22 cellular contexts compared by ENCODE assay signal in the genomic region with DNA sequence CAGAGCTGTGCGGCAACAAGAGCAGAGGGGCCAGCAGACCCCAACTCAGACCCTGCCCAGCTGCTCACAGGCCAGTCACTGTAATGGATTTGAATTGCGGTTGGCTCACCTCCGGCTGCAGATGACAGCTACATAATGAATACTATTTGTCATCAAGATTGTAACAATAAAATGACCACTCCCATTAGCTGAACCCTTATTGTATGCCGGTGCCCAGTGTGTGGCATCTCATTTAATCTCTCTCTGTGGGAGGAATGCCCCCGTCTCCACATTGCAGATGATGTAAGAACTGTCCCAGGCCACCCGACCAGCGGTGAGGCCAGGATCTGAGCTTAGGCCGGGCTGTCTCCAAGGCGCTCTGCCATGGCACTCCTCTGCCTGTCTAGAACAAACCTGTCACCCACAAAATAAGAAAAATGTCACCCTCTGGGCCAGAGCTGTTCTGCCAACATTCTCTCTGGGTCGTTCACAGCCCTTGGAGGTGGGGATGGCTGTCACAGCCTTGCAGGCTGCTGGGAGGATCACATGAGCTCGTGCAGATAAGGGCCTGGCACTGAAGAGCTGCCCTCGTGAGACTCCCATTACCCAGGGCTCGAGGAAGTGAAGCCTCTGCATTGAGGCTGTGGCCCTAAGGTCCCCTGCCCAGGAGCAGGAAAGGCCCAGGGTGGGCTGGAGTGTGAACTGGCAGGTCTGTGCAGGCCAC. TPM values are rescaled to one million over a fixed set of nuclear protein-coding genes. Genes with fewer than 3 reads are reported as not detected.
DNase-seq lines count a peak whose midpoint lies in the region; ATAC-seq and TF ChIP-seq lines count a peak whose summit lies in the region.
"Had no signal": no experiment of that assay in that cellular context is flagged by ENCODE, and none has a peak within 500 bp of the region (broad histone marks: within the 10 kb centered on the region; RNA-seq: fewer than 3 reads in every experiment).

No MANE protein-coding gene starts in this region.

- DNase-seq in CD8-positive, alpha-beta memory T cell: no peak
- no peak for DNase-seq in WTC11 (ENCODE audit: low spot score)
- DNase-seq in cardiac muscle cell (ENCODE audit: low read depth in 1 of 2, low spot score in 1 of 2): peak in 1 of 2 donors; percentile 59
- no peak for DNase-seq in neuronal stem cell (ENCODE audit: low spot score)
- DNase-seq: activated CD4-positive, alpha-beta T cell treated with anti-CD3 and anti-CD28 coated beads, Interleukin-2, amount 50 U/mL, for 48 hours; activated naive CD4-positive, alpha-beta T cell; activated T-cell treated with anti-CD3 and anti-CD28 coated beads for 4 hours; left colon; midbrain; NCI-H187 treated with DMSO at 0.1 percent for 48 hours; NCI-H345; stimulated activated CD4-positive, alpha-beta T cell treated with anti-CD3 and anti-CD28 coated beads, Interleukin-12 subunit alpha, Interleukin-12 subunit beta, amount 100 ng/mL, for 4 hours; stimulated activated CD8-positive, alpha-beta memory T cell treated with anti-CD3 and anti-CD28 coated beads, Interleukin-4, amount 100 ng/mL, for 48 hours; uterus had no signal

- no peaks in the 10 kb centered on the region for H3K9me3 Mint-ChIP-seq in CD8-positive, alpha-beta memory T cell
- H3K9me3 Mint-ChIP-seq in WTC11: no peaks in the 10 kb centered on the region

- H3K36me3 ChIP-seq in CD8-positive, alpha-beta memory T cell (ENCODE audit: insufficient read depth, low read length): peaks cover 26% of the 10 kb centered on the region
- H3K36me3 ChIP-seq in cardiac muscle cell: peaks cover 3% of the 10 kb centered on the region
- peaks cover 2 to 47% of the 10 kb centered on the region in 2 donors for H3K36me3 ChIP-seq in neuronal stem cell (replicated peaks in 1 of 2; ENCODE audit: control insufficient read depth in 2 of 2, insufficient read depth in 2 of 2, low read length in 2 of 2)
- H3K36me3 ChIP-seq: uterus had no signal

- H2BK12ac ChIP-seq in neuronal stem cell (ENCODE audit: low read length): no peak overlapping the region

- no peak overlapping the region for H3K4me3 Mint-ChIP-seq in CD8-positive, alpha-beta memory T cell
- H3K4me3 Mint-ChIP-seq in WTC11: no peak overlapping the region

- H3K4me1 Mint-ChIP-seq in CD8-positive, alpha-beta memory T cell: no peaks in the 10 kb centered on the region
- H3K4me1 Mint-ChIP-seq in WTC11: peaks cover 14% of the 10 kb centered on the region

- H3K18ac ChIP-seq in neuronal stem cell (ENCODE audit: low read length): peak overlapping the region; percentile 12

- H3K23ac ChIP-seq in neuronal stem cell (ENCODE audit: low read depth, low read length, poor library complexity): no peak overlapping the region

- H3K4ac ChIP-seq in neuronal stem cell (ENCODE audit: low read length): no peak overlapping the region

- no CpG with 5 or more reads among the region's 13 CpGs for WGBS in neuronal stem cell (ENCODE audit: extremely low coverage in 2 of 2, insufficient read length in 2 of 2, insufficient replicate concordance in 1 of 2), 2 donors

- no peak overlapping the region for H2BK120ac ChIP-seq in neuronal stem cell (ENCODE audit: low read depth, low read length)

- H3K4me3 ChIP-seq in CD8-positive, alpha-beta memory T cell (ENCODE audit: low read length): no peak overlapping the region
- H3K4me3 ChIP-seq in cardiac muscle cell (no peak overlapping the region), neuronal stem cell (ENCODE audit: low read length in 2 of 2) (no peak overlapping the region)
- H3K4me3 ChIP-seq: A549; BLaER1 treated with 17β-estradiol and CSF1 and Interleukin-3, amounts not matched to agents 10 nM and 100 nM; uterus had no signal

- H2AFZ ChIP-seq in neuronal stem cell (ENCODE audit: low read length): peak overlapping the region; percentile 67

- no peaks in the 10 kb centered on the region for H3K27me3 ChIP-seq in CD8-positive, alpha-beta memory T cell (ENCODE audit: insufficient read depth, low read length, poor library complexity, severe bottlenecking)
- no peaks in the 10 kb centered on the region for H3K27me3 ChIP-seq in cardiac muscle cell
- no peaks in the 10 kb centered on the region for H3K27me3 ChIP-seq in neuronal stem cell (ENCODE audit: control insufficient read depth in 3 of 3, insufficient read depth in 3 of 3, low read depth in 1 of 3, low read length in 3 of 3)
- H3K27me3 ChIP-seq: BLaER1 treated with 17β-estradiol and CSF1 and Interleukin-3, amounts not matched to agents 10 nM and 100 nM; uterus had no signal

- peak overlapping the region in 5 of 8 donors; percentile 8 to 86 (median 66) for H3K27ac Mint-ChIP-seq in CD8-positive, alpha-beta memory T cell
- H3K27ac Mint-ChIP-seq in WTC11: peak overlapping the region; percentile 52; the same call in 1 of the 2 replicates

- no peak overlapping the region for H2AK5ac ChIP-seq in neuronal stem cell (ENCODE audit: low read depth, low read length)

- peak overlapping the region; percentile 30 for H2BK5ac ChIP-seq in neuronal stem cell (ENCODE audit: low read length)

- CTCF ChIA-PET in CD8-positive, alpha-beta memory T cell (lab: Charles Lee): interaction anchor here (1.5 to 3.0 kb wide), 2 partner anchors 18 to 131 kb away, joined by 4 to 10 read pairs; no protein-coding TSS in a partner anchor
- CTCF ChIA-PET in WTC11 (lab: Charles Lee): interaction anchor here (0.7 to 2.4 kb wide), 7 partner anchors 18 to 133 kb away, joined by 3 to 12 read pairs (median 8); no protein-coding TSS in a partner anchor

- H3K79me1 ChIP-seq in neuronal stem cell (ENCODE audit: low read depth, low read length): no peaks in the 10 kb centered on the region

- H3K36me3 Mint-ChIP-seq in CD8-positive, alpha-beta memory T cell: peaks cover 0 to 87% (median 9%) of the 10 kb centered on the region in 3 donors
- H3K36me3 Mint-ChIP-seq in WTC11: peaks cover 11% of the 10 kb centered on the region

- ATAC-seq in WTC11: no peak
- ATAC-seq in GM21381 (IDR thresholded peaks at IDR 0.05; ENCODE audit: unreplicated experiment): no peak
- no peak for ATAC-seq in HG03521 (IDR thresholded peaks at IDR 0.05; ENCODE audit: unreplicated experiment)
- ATAC-seq in HG03135 (IDR thresholded peaks at IDR 0.05; ENCODE audit: unreplicated experiment): no peak
- ATAC-seq in HG02973 (IDR thresholded peaks at IDR 0.05; ENCODE audit: unreplicated experiment): no peak
- ATAC-seq: A549, left colon, SK-N-SH treated with all-trans-retinoic acid at 6 μM for 48 hours had no signal

- POLR2A ChIA-PET in CD8-positive, alpha-beta memory T cell (lab: Charles Lee): interaction anchor here (0.6 kb wide), 1 partner anchor 69 kb away, joined by 3 read pairs; no protein-coding TSS in a partner anchor
- POLR2A ChIA-PET in WTC11 (lab: Charles Lee): no interaction called here

- H3K14ac ChIP-seq in neuronal stem cell (ENCODE audit: low read length): no peak overlapping the region

- no peaks in the 10 kb centered on the region for H3K9me3 ChIP-seq in CD8-positive, alpha-beta memory T cell (ENCODE audit: low read length)
- H3K9me3 ChIP-seq in cardiac muscle cell (ENCODE audit: low read depth) (no peaks in the 10 kb centered on the region), neuronal stem cell (replicated peaks in 1 of 2; ENCODE audit: control insufficient read depth in 2 of 2, insufficient read depth in 1 of 2, low read depth in 1 of 2, low read length in 2 of 2) (no peaks in the 10 kb centered on the region)
- H3K9me3 ChIP-seq: A549; BLaER1 treated with 17β-estradiol and CSF1 and Interleukin-3, amounts not matched to agents 10 nM and 100 nM; uterus had no signal

- no peak overlapping the region for H4K91ac ChIP-seq in neuronal stem cell (ENCODE audit: low read depth, low read length, poor library complexity)

- no peak overlapping the region for H3K27ac ChIP-seq in CD8-positive, alpha-beta memory T cell (ENCODE audit: low read depth, low read length)
- H3K27ac ChIP-seq in cardiac muscle cell: peak overlapping the region; percentile 22
- no peak overlapping the region for H3K27ac ChIP-seq in neuronal stem cell (replicated peaks; ENCODE audit: low read length)
- H3K27ac ChIP-seq: A549; BLaER1 treated with 17β-estradiol and CSF1 and Interleukin-3, amounts not matched to agents 10 nM and 100 nM; KMS-11; uterus had no signal

- no peak overlapping the region for H3K9ac ChIP-seq in neuronal stem cell (ENCODE audit: low read depth, low read length, poor library complexity)
- H3K9ac ChIP-seq: BLaER1 treated with 17β-estradiol and CSF1 and Interleukin-3, amounts not matched to agents 10 nM and 100 nM; KMS-11 had no signal

- H4K8ac ChIP-seq in neuronal stem cell (ENCODE audit: low read depth, low read length): no peak overlapping the region

- no peaks in the 10 kb centered on the region for H3K27me3 Mint-ChIP-seq in CD8-positive, alpha-beta memory T cell
- H3K27me3 Mint-ChIP-seq in WTC11 (ENCODE audit: low read depth): no peaks in the 10 kb centered on the region

- H2BK15ac ChIP-seq in neuronal stem cell (ENCODE audit: low read length): peak overlapping the region; percentile 8

- TF ChIP-seq CTCF in WTC11 (IDR thresholded peaks at IDR 0.05) (no peak), cardiac muscle cell (IDR thresholded peaks at IDR 0.05; ENCODE audit: low read depth, low read length) (no peak)

- no peaks in the 10 kb centered on the region for H3K4me1 ChIP-seq in CD8-positive, alpha-beta memory T cell (ENCODE audit: insufficient read depth, low read length)
- H3K4me1 ChIP-seq in cardiac muscle cell (ENCODE audit: low read depth) (peaks cover 13% of the 10 kb centered on the region), neuronal stem cell (ENCODE audit: control insufficient read depth in 2 of 2, insufficient read depth in 1 of 2, low read depth in 1 of 2, low read length in 2 of 2) (peaks cover 15 to 19% of the 10 kb centered on the region in 2 donors)
- H3K4me1 ChIP-seq: A549, uterus had no signal

- no peak overlapping the region for H3K4me2 ChIP-seq in neuronal stem cell (ENCODE audit: insufficient read depth, low read length, poor library complexity, severe bottlenecking)
- H3K4me2 ChIP-seq: A549; BLaER1 treated with 17β-estradiol and CSF1 and Interleukin-3, amounts not matched to agents 10 nM and 100 nM; KMS-11 had no signal

TF ChIP-seq in WTC11, 78 proteins besides CTCF, POLR2A, EP300 and RAD21 (continues in another document):
- TF ChIP-seq TP53 (CRISPR knock-in tag; IDR thresholded peaks at IDR 0.05) (no peak), CREM (CRISPR knock-in tag; IDR thresholded peaks at IDR 0.05) (no peak), IRF1 (CRISPR knock-in tag; IDR thresholded peaks at IDR 0.05) (no peak), FOXK1 (CRISPR knock-in tag; IDR thresholded peaks at IDR 0.05) (no peak)

RNA-seq across cellular contexts. Expression of gene ECE1, which starts 52.7 kb away (rescaled TPM):
- total RNA-seq in CD8-positive, alpha-beta memory T cell: 10 to 100 TPM; 78.2 to 88.4 TPM
- 41.5 TPM for polyA plus RNA-seq in CD8-positive, alpha-beta memory T cell
- 40.6 to 45.0 TPM (median 42.0 TPM) in 3 replicates for total RNA-seq in WTC11 (2021)
- total RNA-seq in cardiac muscle cell: 43.8 and 59.1 TPM in 2 replicates
- polyA plus RNA-seq in cardiac muscle cell: 42.4 and 57.8 TPM in 2 replicates
- polyA plus RNA-seq in neuronal stem cell (2013, experiment 1 of 2): 10.7 TPM
- polyA plus RNA-seq in neuronal stem cell (2013, experiment 2 of 2): 10.7 TPM
